ENCODE assay signal across 9 cellular contexts in the genomic region with DNA sequence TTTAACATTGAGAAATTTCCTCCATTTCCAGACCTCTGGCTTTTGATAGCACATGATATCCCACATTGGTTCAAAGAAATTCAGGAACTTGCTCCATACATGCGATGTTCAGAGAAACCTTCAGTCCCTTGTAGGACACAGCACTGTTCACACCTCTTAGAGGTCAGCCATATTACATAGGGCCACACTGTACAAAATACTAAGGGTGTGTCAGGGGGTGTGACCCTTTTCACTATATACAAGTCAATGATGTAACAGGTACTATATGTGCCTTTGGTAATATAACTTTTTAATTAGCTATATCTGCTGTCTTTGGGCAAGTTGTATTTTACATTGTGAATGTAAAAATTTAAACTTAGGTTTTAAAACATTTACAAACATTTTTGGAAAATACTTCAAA.
"Had no signal": no experiment of that assay in that cellular context is flagged by ENCODE, and none has a peak within 500 bp of the region (broad histone marks: within the 10 kb centered on the region; RNA-seq: fewer than 3 reads in every experiment).

No MANE protein-coding gene starts in this region.

- H3K4me3 ChIP-seq: GM23248, HAP-1 had no signal

- H3K9me3 ChIP-seq: HAP-1 had no signal

- H3K4me2 ChIP-seq: KMS-11 had no signal

- H3K9ac ChIP-seq: GM23248, KMS-11 had no signal

- DNase-seq: GM23248, GOT3, H7, KBM-7 had no signal

- H3K27ac ChIP-seq: GM23248, HL-60, KMS-11 had no signal

- H3K36me3 ChIP-seq: HAP-1 had no signal

- H3K4me1 ChIP-seq: HAP-1 had no signal

- H2AFZ ChIP-seq: GM23248 had no signal

- ATAC-seq: HCT116, HepG2 had no signal

- FAIRE-seq: HepG2 had no signal
